In the genomic region with DNA sequence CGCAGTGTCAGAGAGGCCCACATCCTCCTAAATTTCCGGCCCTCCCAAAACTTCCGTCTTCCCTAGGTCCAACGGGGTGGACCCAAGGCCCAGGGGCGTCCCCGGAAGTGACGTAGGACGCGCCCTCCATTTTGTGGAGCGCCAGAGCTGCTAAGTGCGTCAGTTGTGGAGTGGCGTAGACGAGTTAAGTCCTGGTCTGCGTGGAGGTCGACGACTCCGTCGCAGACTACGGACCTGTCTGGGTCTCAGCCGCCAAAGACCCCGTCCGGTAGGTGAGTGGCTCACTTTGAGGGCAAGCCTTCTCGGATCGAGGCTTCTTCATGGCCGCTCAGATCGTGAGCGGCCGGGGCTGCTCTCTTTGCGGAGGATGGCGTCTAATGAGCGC, we compare ENCODE assay signal across 1 cellular context.
TF ChIP-seq lines count a peak whose summit lies in the region.

A gene (plus strand): TSS at position 159 of the 385 bp plus-strand sequence. CDS start 1,015 bp downstream, outside the sequence.

TF ChIP-seq in K562, 482 proteins besides CTCF, POLR2A, EP300 and RAD21 (continued from another document):
- TF ChIP-seq, protein P1, sequence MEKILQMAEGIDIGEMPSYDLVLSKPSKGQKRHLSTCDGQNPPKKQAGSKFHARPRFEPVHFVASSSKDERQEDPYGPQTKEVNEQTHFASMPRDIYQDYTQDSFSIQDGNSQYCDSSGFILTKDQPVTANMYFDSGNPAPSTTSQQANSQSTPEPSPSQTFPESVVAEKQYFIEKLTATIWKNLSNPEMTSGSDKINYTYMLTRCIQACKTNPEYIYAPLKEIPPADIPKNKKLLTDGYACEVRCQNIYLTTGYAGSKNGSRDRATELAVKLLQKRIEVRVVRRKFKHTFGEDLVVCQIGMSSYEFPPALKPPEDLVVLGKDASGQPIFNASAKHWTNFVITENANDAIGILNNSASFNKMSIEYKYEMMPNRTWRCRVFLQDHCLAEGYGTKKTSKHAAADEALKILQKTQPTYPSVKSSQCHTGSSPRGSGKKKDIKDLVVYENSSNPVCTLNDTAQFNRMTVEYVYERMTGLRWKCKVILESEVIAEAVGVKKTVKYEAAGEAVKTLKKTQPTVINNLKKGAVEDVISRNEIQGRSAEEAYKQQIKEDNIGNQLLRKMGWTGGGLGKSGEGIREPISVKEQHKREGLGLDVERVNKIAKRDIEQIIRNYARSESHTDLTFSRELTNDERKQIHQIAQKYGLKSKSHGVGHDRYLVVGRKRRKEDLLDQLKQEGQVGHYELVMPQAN (IDR thresholded peaks at IDR 0.05; ENCODE audit: borderline replicate concordance), result peak; percentile 53; the same call in 1 of the 2 replicates
- TF ChIP-seq PHF8 (IDR thresholded peaks at IDR 0.05; ENCODE audit: borderline replicate concordance, low read length), result peak; percentile 91
- TF ChIP-seq PHF20 (IDR thresholded peaks at IDR 0.05; ENCODE audit: partially characterized antibody), result peak; percentile 35
- peak; percentile 60 for TF ChIP-seq BRD9 (IDR thresholded peaks at IDR 0.05; ENCODE audit: low read depth, partially characterized antibody)
- TF ChIP-seq, protein P2, sequence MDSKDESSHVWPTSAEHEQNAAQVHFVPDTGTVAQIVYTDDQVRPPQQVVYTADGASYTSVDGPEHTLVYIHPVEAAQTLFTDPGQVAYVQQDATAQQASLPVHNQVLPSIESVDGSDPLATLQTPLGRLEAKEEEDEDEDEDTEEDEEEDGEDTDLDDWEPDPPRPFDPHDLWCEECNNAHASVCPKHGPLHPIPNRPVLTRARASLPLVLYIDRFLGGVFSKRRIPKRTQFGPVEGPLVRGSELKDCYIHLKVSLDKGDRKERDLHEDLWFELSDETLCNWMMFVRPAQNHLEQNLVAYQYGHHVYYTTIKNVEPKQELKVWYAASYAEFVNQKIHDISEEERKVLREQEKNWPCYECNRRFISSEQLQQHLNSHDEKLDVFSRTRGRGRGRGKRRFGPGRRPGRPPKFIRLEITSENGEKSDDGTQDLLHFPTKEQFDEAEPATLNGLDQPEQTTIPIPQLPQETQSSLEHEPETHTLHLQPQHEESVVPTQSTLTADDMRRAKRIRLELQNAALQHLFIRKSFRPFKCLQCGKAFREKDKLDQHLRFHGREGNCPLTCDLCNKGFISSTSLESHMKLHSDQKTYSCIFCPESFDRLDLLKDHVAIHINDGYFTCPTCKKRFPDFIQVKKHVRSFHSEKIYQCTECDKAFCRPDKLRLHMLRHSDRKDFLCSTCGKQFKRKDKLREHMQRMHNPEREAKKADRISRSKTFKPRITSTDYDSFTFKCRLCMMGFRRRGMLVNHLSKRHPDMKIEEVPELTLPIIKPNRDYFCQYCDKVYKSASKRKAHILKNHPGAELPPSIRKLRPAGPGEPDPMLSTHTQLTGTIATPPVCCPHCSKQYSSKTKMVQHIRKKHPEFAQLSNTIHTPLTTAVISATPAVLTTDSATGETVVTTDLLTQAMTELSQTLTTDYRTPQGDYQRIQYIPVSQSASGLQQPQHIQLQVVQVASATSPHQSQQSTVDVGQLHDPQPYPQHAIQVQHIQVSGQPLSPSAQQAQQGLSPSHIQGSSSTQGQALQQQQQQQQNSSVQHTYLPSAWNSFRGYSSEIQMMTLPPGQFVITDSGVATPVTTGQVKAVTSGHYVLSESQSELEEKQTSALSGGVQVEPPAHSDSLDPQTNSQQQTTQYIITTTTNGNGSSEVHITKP (IDR thresholded peaks at IDR 0.05; ENCODE audit: partially characterized antibody), result peak; percentile 85
- peak; percentile 49; the same call in 1 of the 2 replicates for TF ChIP-seq ESRRA (IDR thresholded peaks at IDR 0.05; ENCODE audit: borderline replicate concordance, low read depth)
- TF ChIP-seq, protein P3, sequence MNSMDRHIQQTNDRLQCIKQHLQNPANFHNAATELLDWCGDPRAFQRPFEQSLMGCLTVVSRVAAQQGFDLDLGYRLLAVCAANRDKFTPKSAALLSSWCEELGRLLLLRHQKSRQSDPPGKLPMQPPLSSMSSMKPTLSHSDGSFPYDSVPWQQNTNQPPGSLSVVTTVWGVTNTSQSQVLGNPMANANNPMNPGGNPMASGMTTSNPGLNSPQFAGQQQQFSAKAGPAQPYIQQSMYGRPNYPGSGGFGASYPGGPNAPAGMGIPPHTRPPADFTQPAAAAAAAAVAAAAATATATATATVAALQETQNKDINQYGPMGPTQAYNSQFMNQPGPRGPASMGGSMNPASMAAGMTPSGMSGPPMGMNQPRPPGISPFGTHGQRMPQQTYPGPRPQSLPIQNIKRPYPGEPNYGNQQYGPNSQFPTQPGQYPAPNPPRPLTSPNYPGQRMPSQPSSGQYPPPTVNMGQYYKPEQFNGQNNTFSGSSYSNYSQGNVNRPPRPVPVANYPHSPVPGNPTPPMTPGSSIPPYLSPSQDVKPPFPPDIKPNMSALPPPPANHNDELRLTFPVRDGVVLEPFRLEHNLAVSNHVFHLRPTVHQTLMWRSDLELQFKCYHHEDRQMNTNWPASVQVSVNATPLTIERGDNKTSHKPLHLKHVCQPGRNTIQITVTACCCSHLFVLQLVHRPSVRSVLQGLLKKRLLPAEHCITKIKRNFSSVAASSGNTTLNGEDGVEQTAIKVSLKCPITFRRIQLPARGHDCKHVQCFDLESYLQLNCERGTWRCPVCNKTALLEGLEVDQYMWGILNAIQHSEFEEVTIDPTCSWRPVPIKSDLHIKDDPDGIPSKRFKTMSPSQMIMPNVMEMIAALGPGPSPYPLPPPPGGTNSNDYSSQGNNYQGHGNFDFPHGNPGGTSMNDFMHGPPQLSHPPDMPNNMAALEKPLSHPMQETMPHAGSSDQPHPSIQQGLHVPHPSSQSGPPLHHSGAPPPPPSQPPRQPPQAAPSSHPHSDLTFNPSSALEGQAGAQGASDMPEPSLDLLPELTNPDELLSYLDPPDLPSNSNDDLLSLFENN (IDR thresholded peaks at IDR 0.05; ENCODE audit: low read depth in 2 of 2, low read length in 2 of 2), result 0 out of 4 replicates have a peak, but pooled peaks of 1 of the 2 experiments have one; percentile 55
- 0 out of 2 replicates have a peak, but pooled peaks have one; percentile 45 for TF ChIP-seq STAG1 (CRISPR knock-in tag; IDR thresholded peaks at IDR 0.05; ENCODE audit: borderline replicate concordance)
- TF ChIP-seq JUND (IDR thresholded peaks at IDR 0.05; ENCODE audit: borderline replicate concordance, low read depth, low read length), result peak; percentile 70
- TF ChIP-seq JUND (tag; IDR thresholded peaks at IDR 0.05; ENCODE audit: borderline replicate concordance, low read depth, low read length), result peak; percentile 26; the same call in 2 of the 3 replicates
- TF ChIP-seq HDAC1 (IDR thresholded peaks at IDR 0.05), result 0 out of 4 replicates have a peak, but pooled peaks of 1 of the 2 experiments have one; percentile 22
- TF ChIP-seq GABPA (tag; conservative IDR thresholded peaks at IDR 0.05; ENCODE audit: low read depth), result peak; percentile 95
- no peak for TF ChIP-seq FOXA3 (CRISPR knock-in tag; conservative IDR thresholded peaks at IDR 0.05 in 1 of 2, IDR thresholded peaks at IDR 0.05 in 1 of 2)
- TF ChIP-seq, protein P4, sequence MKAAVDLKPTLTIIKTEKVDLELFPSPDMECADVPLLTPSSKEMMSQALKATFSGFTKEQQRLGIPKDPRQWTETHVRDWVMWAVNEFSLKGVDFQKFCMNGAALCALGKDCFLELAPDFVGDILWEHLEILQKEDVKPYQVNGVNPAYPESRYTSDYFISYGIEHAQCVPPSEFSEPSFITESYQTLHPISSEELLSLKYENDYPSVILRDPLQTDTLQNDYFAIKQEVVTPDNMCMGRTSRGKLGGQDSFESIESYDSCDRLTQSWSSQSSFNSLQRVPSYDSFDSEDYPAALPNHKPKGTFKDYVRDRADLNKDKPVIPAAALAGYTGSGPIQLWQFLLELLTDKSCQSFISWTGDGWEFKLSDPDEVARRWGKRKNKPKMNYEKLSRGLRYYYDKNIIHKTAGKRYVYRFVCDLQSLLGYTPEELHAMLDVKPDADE (conservative IDR thresholded peaks at IDR 0.05; ENCODE audit: control insufficient read depth, low read depth, low read length), result 0 out of 2 replicates have a peak, but pooled peaks have one; percentile 49
- TF ChIP-seq ZKSCAN3 (CRISPR knock-in tag; IDR thresholded peaks at IDR 0.05), result no peak
- peak; percentile 90 for TF ChIP-seq SP1 (CRISPR knock-in tag; IDR thresholded peaks at IDR 0.05)
- peak; percentile 82 for TF ChIP-seq ZFX (CRISPR knock-in tag; IDR thresholded peaks at IDR 0.05)
- TF ChIP-seq CBX3 (IDR thresholded peaks at IDR 0.05; ENCODE audit: borderline replicate concordance in 1 of 2, low read length in 2 of 2), result 0 out of 3 replicates have a peak, but pooled peaks of 1 of the 2 experiments have one; percentile 47
- peak; percentile 93 for TF ChIP-seq TAF1 (IDR thresholded peaks at IDR 0.05; ENCODE audit: control insufficient read depth, extremely low read depth, insufficient read depth, low read length, severe bottlenecking)
- TF ChIP-seq RBBP5 (IDR thresholded peaks at IDR 0.05; ENCODE audit: borderline replicate concordance, insufficient read depth, low read length, poor library complexity, severe bottlenecking), result peak; percentile 86
- TF ChIP-seq RB1 (IDR thresholded peaks at IDR 0.05; ENCODE audit: low read depth), result peak; percentile 32
- peak; percentile 99 for TF ChIP-seq RBFOX2 (IDR thresholded peaks at IDR 0.05; ENCODE audit: low read depth, low read length)
- 0 out of 2 replicates have a peak, but pooled peaks have one; percentile 6 for TF ChIP-seq ARID1B (IDR thresholded peaks at IDR 0.05)
- peak; percentile 88 for TF ChIP-seq CREB1 (IDR thresholded peaks at IDR 0.05)
- TF ChIP-seq CREB1 (CRISPR knock-in tag; IDR thresholded peaks at IDR 0.05), result peak; percentile 96
- peak; percentile 94 for TF ChIP-seq CHD1 (IDR thresholded peaks at IDR 0.05; ENCODE audit: low read length)
- 0 out of 2 replicates have a peak, but pooled peaks have one; percentile 12 for TF ChIP-seq L3MBTL2 (IDR thresholded peaks at IDR 0.05)
- TF ChIP-seq, protein P5, sequence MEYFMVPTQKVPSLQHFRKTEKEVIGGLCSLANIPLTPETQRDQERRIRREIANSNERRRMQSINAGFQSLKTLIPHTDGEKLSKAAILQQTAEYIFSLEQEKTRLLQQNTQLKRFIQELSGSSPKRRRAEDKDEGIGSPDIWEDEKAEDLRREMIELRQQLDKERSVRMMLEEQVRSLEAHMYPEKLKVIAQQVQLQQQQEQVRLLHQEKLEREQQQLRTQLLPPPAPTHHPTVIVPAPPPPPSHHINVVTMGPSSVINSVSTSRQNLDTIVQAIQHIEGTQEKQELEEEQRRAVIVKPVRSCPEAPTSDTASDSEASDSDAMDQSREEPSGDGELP (CRISPR knock-in tag; IDR thresholded peaks at IDR 0.05; ENCODE audit: borderline replicate concordance), result peak; percentile 60; the same call in 1 of the 2 replicates
- peak; percentile 99 for TF ChIP-seq SUPT5H (IDR thresholded peaks at IDR 0.05)
- peak; percentile 87; the same call in 1 of the 2 replicates for TF ChIP-seq ETV5 (CRISPR knock-in tag; IDR thresholded peaks at IDR 0.05; ENCODE audit: low read depth)
- TF ChIP-seq SOX6 (IDR thresholded peaks at IDR 0.05), result peak; percentile 11; the same call in 1 of the 2 replicates
